In genomic region chr1:45569962-45570581, GRCh38 we compare ENCODE assay signal across 8 cellular contexts. TPM values are rescaled to one million over a fixed set of nuclear protein-coding genes. Genes with fewer than 3 reads are reported as not detected.
DNase-seq lines count a peak whose midpoint lies in the region; FAIRE-seq and TF ChIP-seq lines count a peak whose summit lies in the region.

No MANE protein-coding gene starts in this region.

- H3K27me3 ChIP-seq in CD4-positive, alpha-beta memory T cell (ENCODE audit: insufficient read depth, low read length), result no peaks in the 10 kb centered on the region
- no peaks in the 10 kb centered on the region for H3K27me3 ChIP-seq in GM23248 (replicated peaks; ENCODE audit: insufficient read depth)
- H3K27me3 ChIP-seq in astrocyte (ENCODE audit: insufficient read depth, low read length), result no peaks in the 10 kb centered on the region
- no peaks in the 10 kb centered on the region for H3K27me3 ChIP-seq in hepatocyte
- no peaks in the 10 kb centered on the region for H3K27me3 ChIP-seq in smooth muscle cell (ENCODE audit: low read depth)

- no peak overlapping the region for H3K4me2 ChIP-seq in GM23248 (ENCODE audit: unreplicated experiment)
- H3K4me2 ChIP-seq in astrocyte (ENCODE audit: low read length), result no peak overlapping the region
- H3K4me2 ChIP-seq in hepatocyte, result no peak overlapping the region
- H3K4me2 ChIP-seq in smooth muscle cell, result no peak overlapping the region

- H3K4me1 Mint-ChIP-seq in CD4-positive, alpha-beta memory T cell, result peaks cover 0 to 3% (median 0%) of the 10 kb centered on the region in 4 donors
- H3K4me1 Mint-ChIP-seq in T-helper 2 cell treated with Interferon-gamma antibody and Interleukin-4, amounts not matched to agents 5 μg/mL and 100 μg/mL, for 36 hours (ENCODE audit: low read depth), result no peaks in the 10 kb centered on the region
- H3K4me1 Mint-ChIP-seq in astrocyte (ENCODE audit: low read depth, unreplicated experiment), result peaks cover 6% of the 10 kb centered on the region

- H3K9me3 Mint-ChIP-seq in CD4-positive, alpha-beta memory T cell, result no peaks in the 10 kb centered on the region
- no peaks in the 10 kb centered on the region for H3K9me3 Mint-ChIP-seq in T-helper 2 cell treated with Interferon-gamma antibody and Interleukin-4, amounts not matched to agents 5 μg/mL and 100 μg/mL, for 36 hours
- no peaks in the 10 kb centered on the region for H3K9me3 Mint-ChIP-seq in astrocyte (ENCODE audit: unreplicated experiment)

- H3K79me2 ChIP-seq in GM23248 (ENCODE audit: insufficient read depth) (no peaks in the 10 kb centered on the region), astrocyte (ENCODE audit: insufficient read depth, low read length) (no peaks in the 10 kb centered on the region), hepatocyte (peaks cover 5% of the 10 kb centered on the region), smooth muscle cell (ENCODE audit: low read depth) (no peaks in the 10 kb centered on the region)

- no peaks in the 10 kb centered on the region for H4K20me1 ChIP-seq in GM23248 (ENCODE audit: insufficient read depth)
- peaks cover 26% of the 10 kb centered on the region for H4K20me1 ChIP-seq in astrocyte (ENCODE audit: insufficient read depth, low read length)
- H4K20me1 ChIP-seq in hepatocyte (ENCODE audit: insufficient read depth, poor library complexity, severe bottlenecking), result no peaks in the 10 kb centered on the region
- H4K20me1 ChIP-seq in smooth muscle cell (ENCODE audit: low read depth), result peaks cover 8% of the 10 kb centered on the region

- peaks cover 22% of the 10 kb centered on the region for H3K36me3 ChIP-seq in CD4-positive, alpha-beta memory T cell (ENCODE audit: insufficient read depth, low read length)
- H3K36me3 ChIP-seq in GM23248 (ENCODE audit: low read depth), result peaks cover 8% of the 10 kb centered on the region
- H3K36me3 ChIP-seq in astrocyte (ENCODE audit: insufficient read depth, low read length), result peaks cover 41% of the 10 kb centered on the region
- no peaks in the 10 kb centered on the region for H3K36me3 ChIP-seq in hepatocyte (replicated peaks; ENCODE audit: insufficient read depth, low read depth)
- H3K36me3 ChIP-seq in smooth muscle cell (ENCODE audit: low read depth), result no peaks in the 10 kb centered on the region

- peak overlapping the region in 6 of 7 donors; percentile 28 to 88 (median 54) for H3K27ac Mint-ChIP-seq in CD4-positive, alpha-beta memory T cell
- no peak overlapping the region for H3K27ac Mint-ChIP-seq in T-helper 2 cell treated with Interferon-gamma antibody and Interleukin-4, amounts not matched to agents 5 μg/mL and 100 μg/mL, for 36 hours
- H3K27ac Mint-ChIP-seq in astrocyte (ENCODE audit: unreplicated experiment), result no peak overlapping the region

- no peaks in the 10 kb centered on the region for H3K4me1 ChIP-seq in CD4-positive, alpha-beta memory T cell (ENCODE audit: insufficient read depth, low read length)
- no peaks in the 10 kb centered on the region for H3K4me1 ChIP-seq in GM23248 (ENCODE audit: insufficient read depth)
- H3K4me1 ChIP-seq in astrocyte (ENCODE audit: insufficient read depth, low read length), result no peaks in the 10 kb centered on the region
- H3K4me1 ChIP-seq in hepatocyte (ENCODE audit: insufficient read depth), result no peaks in the 10 kb centered on the region
- H3K4me1 ChIP-seq in smooth muscle cell (ENCODE audit: low read depth), result peaks cover 4% of the 10 kb centered on the region

- in situ Hi-C loops in GM23248 (cut with MboI), result loop anchor here (10.0 kb wide), 1 partner anchor 205 kb away; no protein-coding TSS in a partner anchor

- H3K4me3 ChIP-seq in CD4-positive, alpha-beta memory T cell (ENCODE audit: low read length in 2 of 2), result no peak overlapping the region
- H3K4me3 ChIP-seq in GM23248 (no peak overlapping the region), astrocyte (ENCODE audit: insufficient read depth, low read depth, low read length) (no peak overlapping the region), hepatocyte (no peak overlapping the region), smooth muscle cell (no peak overlapping the region)

- no peak overlapping the region for H3K9ac ChIP-seq in GM23248
- H3K9ac ChIP-seq in astrocyte (ENCODE audit: low read length), result no peak overlapping the region
- no peak overlapping the region for H3K9ac ChIP-seq in smooth muscle cell (ENCODE audit: low read depth)

- peak; percentile 67 to 73 (median 72) for DNase-seq in CD4-positive, alpha-beta memory T cell
- peak; percentile 78 for DNase-seq in GM23248
- peak; percentile 35 for DNase-seq in NCI-H146 (lab: John Stamatoyannopoulos, UW)
- peak; percentile 56 for DNase-seq in T-helper 2 cell treated with Interferon-gamma antibody and Interleukin-4, amounts not matched to agents 5 μg/mL and 100 μg/mL, for 36 hours (ENCODE audit: low spot score)
- DNase-seq in astrocyte (ENCODE audit: low read depth), result peak; percentile 42
- peak; percentile 74 for DNase-seq in hepatocyte (ENCODE audit: low spot score)
- DNase-seq in smooth muscle cell (lab: John Stamatoyannopoulos, UW; ENCODE audit: unreplicated experiment), result peak; percentile 3
- no peak for DNase-seq in HuH-7.5 (ENCODE audit: low spot score)

- intact Hi-C loops in CD4-positive, alpha-beta memory T cell (cut with micrococcal nuclease), result loop anchor here (1.0 to 2.0 kb wide), 5 partner anchors 19 to 556 kb away; partner anchors contain the start of genes AKR1A1 and PRDX1

- no peak overlapping the region for H2AFZ ChIP-seq in GM23248
- H2AFZ ChIP-seq in astrocyte (ENCODE audit: low read depth, low read length), result no peak overlapping the region
- no peak overlapping the region for H2AFZ ChIP-seq in hepatocyte
- H2AFZ ChIP-seq in smooth muscle cell (ENCODE audit: low read depth), result no peak overlapping the region

- CTCF ChIA-PET in CD4-positive, alpha-beta memory T cell (lab: Charles Lee; ENCODE audit: partially characterized antibody), result interaction anchor here (0.7 to 8.7 kb wide), 27 partner anchors 8 to 841 kb away, joined by 3 to 184 read pairs (median 4); partner anchors contain the start of genes CCDC163, HECTD3, MMACHC and MUTYH

- H3K27me3 Mint-ChIP-seq in CD4-positive, alpha-beta memory T cell, result no peaks in the 10 kb centered on the region
- no peaks in the 10 kb centered on the region for H3K27me3 Mint-ChIP-seq in T-helper 2 cell treated with Interferon-gamma antibody and Interleukin-4, amounts not matched to agents 5 μg/mL and 100 μg/mL, for 36 hours (ENCODE audit: low read depth)
- H3K27me3 Mint-ChIP-seq in astrocyte (ENCODE audit: low read depth, unreplicated experiment), result no peaks in the 10 kb centered on the region

- no peak overlapping the region for H3K4me3 Mint-ChIP-seq in CD4-positive, alpha-beta memory T cell
- no peak overlapping the region for H3K4me3 Mint-ChIP-seq in T-helper 2 cell treated with Interferon-gamma antibody and Interleukin-4, amounts not matched to agents 5 μg/mL and 100 μg/mL, for 36 hours
- no peak overlapping the region for H3K4me3 Mint-ChIP-seq in astrocyte (ENCODE audit: unreplicated experiment)

- WGBS in GM23248 (ENCODE audit: low coverage in 1 of 2, low lambda C conversion rate in 2 of 2, missing lambda C conversion rate in 2 of 2), 2 experiments, result 4 to 7% methylated on average over 8 of the region's 8 CpGs
- 22% methylated on average over 8 of the region's 8 CpGs for WGBS in hepatocyte (ENCODE audit: low lambda C conversion rate, missing lambda C conversion rate)
- 26% methylated on average over 8 of the region's 8 CpGs for WGBS in smooth muscle cell (ENCODE audit: low lambda C conversion rate)

- H3K36me3 Mint-ChIP-seq in CD4-positive, alpha-beta memory T cell, result peaks cover 11 to 36% of the 10 kb centered on the region in 2 donors
- peaks cover 33% of the 10 kb centered on the region for H3K36me3 Mint-ChIP-seq in T-helper 2 cell treated with Interferon-gamma antibody and Interleukin-4, amounts not matched to agents 5 μg/mL and 100 μg/mL, for 36 hours (ENCODE audit: low read depth)
- H3K36me3 Mint-ChIP-seq in astrocyte (ENCODE audit: low read depth, unreplicated experiment), result peaks cover 6% of the 10 kb centered on the region

- H3F3A ChIP-seq in GM23248 (ENCODE audit: insufficient read depth), result 0 out of 2 replicates have a peak, but pooled peaks cover 10% of the 10 kb centered on the region
- H3F3A ChIP-seq in smooth muscle cell (ENCODE audit: low read depth), result no peaks in the 10 kb centered on the region

- POLR2A ChIA-PET in CD4-positive, alpha-beta memory T cell (lab: Charles Lee; ENCODE audit: partially characterized antibody), result interaction anchor here (0.8 to 3.3 kb wide), 6 partner anchors 19 to 230 kb away, joined by 3 to 16 read pairs (median 7); partner anchors contain the start of genes AKR1A1, MUTYH, PRDX1 and TOE1

- no peak for FAIRE-seq in astrocyte (lab: Jason Lieb, UNC)

- H3K9me2 ChIP-seq in GM23248 (ENCODE audit: insufficient read depth) (no peaks in the 10 kb centered on the region), hepatocyte (replicated peaks; ENCODE audit: insufficient read depth) (no peaks in the 10 kb centered on the region)

- no peak overlapping the region for H3K27ac ChIP-seq in CD4-positive, alpha-beta memory T cell (ENCODE audit: low read depth, low read length)
- H3K27ac ChIP-seq in GM23248, result no peak overlapping the region
- no peak overlapping the region for H3K27ac ChIP-seq in astrocyte (ENCODE audit: low read depth, low read length)
- no peak overlapping the region for H3K27ac ChIP-seq in hepatocyte
- no peak overlapping the region for H3K27ac ChIP-seq in smooth muscle cell (ENCODE audit: low read depth)

- TF ChIP-seq CTCF in astrocyte (IDR thresholded peaks at IDR 0.05; ENCODE audit: insufficient read depth, low read depth, low read length) (peak; percentile 99), hepatocyte (IDR thresholded peaks at IDR 0.05; ENCODE audit: poor library complexity) (peak; percentile 92), smooth muscle cell (IDR thresholded peaks at IDR 0.05; ENCODE audit: borderline replicate concordance, insufficient read depth, poor library complexity, severe bottlenecking) (peak; percentile 96)

- H3K9me3 ChIP-seq in CD4-positive, alpha-beta memory T cell (ENCODE audit: control insufficient read depth in 1 of 2, low read length in 2 of 2), result no peaks in the 10 kb centered on the region
- no peaks in the 10 kb centered on the region for H3K9me3 ChIP-seq in GM23248 (ENCODE audit: low read depth)
- no peaks in the 10 kb centered on the region for H3K9me3 ChIP-seq in astrocyte (ENCODE audit: insufficient read depth, low read depth, low read length)
- no peaks in the 10 kb centered on the region for H3K9me3 ChIP-seq in hepatocyte (ENCODE audit: low read depth)
- H3K9me3 ChIP-seq in smooth muscle cell (replicated peaks; ENCODE audit: low read depth), result no peaks in the 10 kb centered on the region

RNA-seq across cellular contexts. Expression of gene NASP, which starts 13.8 kb away (rescaled TPM):
- 10 to 100 TPM; 93.7 to 93.9 TPM for total RNA-seq in CD4-positive, alpha-beta memory T cell
- polyA plus RNA-seq in CD4-positive, alpha-beta memory T cell, result 10 to 100 TPM; 57.1 to 87.1 TPM
- total RNA-seq in GM23248 (2014; rRNA removed; shearing (Covaris generic)), result 30.3 and 37.3 TPM in 2 replicates
- 38.2 and 39.1 TPM in 2 replicates for polyA plus RNA-seq in GM23248 (2016; fragmentation: Nextera tagmentation; extraction: Ambion mirVana)
- 46.2 and 55.9 TPM in 2 replicates for total RNA-seq in astrocyte
- 64.3 and 82.6 TPM in 2 replicates for total RNA-seq in hepatocyte
- polyA plus RNA-seq in hepatocyte, result 68.6 and 83.0 TPM in 2 replicates
- total RNA-seq in smooth muscle cell, result 40.4 and 83.0 TPM in 2 replicates
- 44.9 and 64.2 TPM in 2 replicates for polyA plus RNA-seq in smooth muscle cell

RNA-seq across cellular contexts. Expression of gene AKR1A1, which starts 19.4 kb away (rescaled TPM):
- total RNA-seq in CD4-positive, alpha-beta memory T cell, result 10 to 100 TPM; 84.3 to 89.8 TPM
- 100 to 1,000 TPM in 1 of 2 donors, 10 to 100 TPM in 1; 94.6 to 124 TPM for polyA plus RNA-seq in CD4-positive, alpha-beta memory T cell
- 76.3 and 86.9 TPM in 2 replicates for total RNA-seq in GM23248 (2014; rRNA removed; shearing (Covaris generic))
- polyA plus RNA-seq in GM23248 (2016; fragmentation: Nextera tagmentation; extraction: Ambion mirVana), result 106 and 108 TPM in 2 replicates
- 118 and 129 TPM in 2 replicates for total RNA-seq in astrocyte
- 174 and 186 TPM in 2 replicates for total RNA-seq in hepatocyte
- polyA plus RNA-seq in hepatocyte, result 235 and 271 TPM in 2 replicates
- 64.1 and 91.4 TPM in 2 replicates for total RNA-seq in smooth muscle cell
- polyA plus RNA-seq in smooth muscle cell, result 135 and 148 TPM in 2 replicates

RNA-seq across cellular contexts. Expression of gene PRDX1, which starts 48.4 kb away (rescaled TPM):
- 100 to 1,000 TPM; 130 to 145 TPM for total RNA-seq in CD4-positive, alpha-beta memory T cell
- 100 to 1,000 TPM; 249 to 288 TPM for polyA plus RNA-seq in CD4-positive, alpha-beta memory T cell
- total RNA-seq in GM23248 (2014; rRNA removed; shearing (Covaris generic)), result 462 and 474 TPM in 2 replicates
- polyA plus RNA-seq in GM23248 (2016; fragmentation: Nextera tagmentation; extraction: Ambion mirVana), result 759 and 775 TPM in 2 replicates
- total RNA-seq in astrocyte, result 861 and 986 TPM in 2 replicates
- total RNA-seq in hepatocyte, result 523 and 532 TPM in 2 replicates
- polyA plus RNA-seq in hepatocyte, result 660 and 666 TPM in 2 replicates
- total RNA-seq in smooth muscle cell, result 299 and 303 TPM in 2 replicates
- 369 and 409 TPM in 2 replicates for polyA plus RNA-seq in smooth muscle cell

RNA-seq across cellular contexts. Expression of gene CCDC17, which starts 53.8 kb away (rescaled TPM):
- total RNA-seq in CD4-positive, alpha-beta memory T cell, result 1 to 10 TPM; 7.6 to 8.3 TPM
- under 1 TPM in 1 of 2 donors, not detected in 1; 0.25 TPM for polyA plus RNA-seq in CD4-positive, alpha-beta memory T cell
- 0.76 and 1.4 TPM in 2 replicates for total RNA-seq in GM23248 (2014; rRNA removed; shearing (Covaris generic))
- polyA plus RNA-seq in GM23248 (2016; fragmentation: Nextera tagmentation; extraction: Ambion mirVana), result 0.25 TPM in 1 of 2 replicates, not detected in the other
- total RNA-seq in astrocyte, result 2.4 and 3.8 TPM in 2 replicates
- total RNA-seq in hepatocyte, result 1.3 and 1.4 TPM in 2 replicates
- 0.73 and 1.4 TPM in 2 replicates for polyA plus RNA-seq in hepatocyte
- 0.81 and 2.5 TPM in 2 replicates for total RNA-seq in smooth muscle cell
- polyA plus RNA-seq in smooth muscle cell, result 0.64 and 1.6 TPM in 2 replicates

Comparison
In these comparisons a context has a peak if more than half of its experiments do, and no peak if none do; other contexts are left out.
1. H3K27ac Mint-ChIP-seq: peak in CD4-positive, alpha-beta memory T cell (6 of 7); none in T-helper 2 cell treated with Interferon-gamma antibody and Interleukin-4, amounts not matched to agents 5 μg/mL and 100 μg/mL, for 36 hours (single experiment) and astrocyte (single experiment).
2. Peak in every context shown above with its lines, with median percentiles within 50 percentile points of each other: CTCF ChIP-seq.